Comparison of ENCODE assay signal across 11 cellular contexts in genomic region chr2:96769816-96770215, GRCh38. TPM values are rescaled to one million over a fixed set of nuclear protein-coding genes. Genes with fewer than 3 reads are reported as not detected.
DNase-seq lines count a peak whose midpoint lies in the region; ATAC-seq lines count a peak whose summit lies in the region.
"Had no signal": no experiment of that assay in that cellular context is flagged by ENCODE, and none has a peak within 500 bp of the region (broad histone marks: within the 10 kb centered on the region; RNA-seq: fewer than 3 reads in every experiment).

No MANE protein-coding gene starts in this region.

- peak; percentile 53 for DNase-seq in NCI-H510A treated with DMSO at 0.1 percent for 48 hours (lab: John Stamatoyannopoulos, UW)
- no peak for DNase-seq in NCI-H510A (lab: John Stamatoyannopoulos, UW)
- DNase-seq in globus pallidus (ENCODE audit: low spot score) = peak; percentile 63
- peak; percentile 95 for DNase-seq in myocyte (ENCODE audit: low read depth)
- peak; percentile 57 for DNase-seq in ureter (ENCODE audit: low spot score)
- no peak for DNase-seq in DMS53 treated with DMSO at 0.1 percent for 48 hours (lab: John Stamatoyannopoulos, UW; ENCODE audit: unreplicated experiment)
- DNase-seq in putamen (ENCODE audit: low spot score) = no peak
- DNase-seq: activated naive CD8-positive, alpha-beta T cell treated with anti-CD3 and anti-CD28 coated beads for 36 hours; MM.1S; NCI-H526 had no signal

- no peak for ATAC-seq in HG03460 (IDR thresholded peaks at IDR 0.05; ENCODE audit: unreplicated experiment)

RNA-seq across cellular contexts. Expression of gene CNNM4, which starts 9.1 kb away (rescaled TPM):
- 7.5 and 15.6 TPM in 2 replicates for total RNA-seq in myocyte
- polyA plus RNA-seq in myocyte (2012) = 4.1 TPM
- 16.0 TPM for total RNA-seq in ureter

RNA-seq across cellular contexts. Expression of gene LMAN2L, which starts 30.0 kb away (rescaled TPM):
- 26.4 and 28.2 TPM in 2 replicates for total RNA-seq in myocyte
- 20.3 TPM for polyA plus RNA-seq in myocyte (2012)
- 19.1 TPM for total RNA-seq in ureter

RNA-seq across cellular contexts. Expression of gene CNNM3, which starts 46.3 kb away (rescaled TPM):
- 5.5 and 8.7 TPM in 2 replicates for total RNA-seq in myocyte
- 15.1 TPM for polyA plus RNA-seq in myocyte (2012)
- total RNA-seq in ureter = 18.9 TPM

Comparison
In these comparisons a context has a peak if more than half of its experiments do, and no peak if none do; other contexts are left out.
1. DNase-seq: peak in NCI-H510A treated with DMSO at 0.1 percent for 48 hours (single experiment), globus pallidus (single experiment), myocyte (single experiment) and ureter (single experiment); none in NCI-H510A (single experiment), DMS53 treated with DMSO at 0.1 percent for 48 hours (single experiment) and putamen (single experiment).